Comparison of ENCODE assay signal across 19 cellular contexts in the genomic region with DNA sequence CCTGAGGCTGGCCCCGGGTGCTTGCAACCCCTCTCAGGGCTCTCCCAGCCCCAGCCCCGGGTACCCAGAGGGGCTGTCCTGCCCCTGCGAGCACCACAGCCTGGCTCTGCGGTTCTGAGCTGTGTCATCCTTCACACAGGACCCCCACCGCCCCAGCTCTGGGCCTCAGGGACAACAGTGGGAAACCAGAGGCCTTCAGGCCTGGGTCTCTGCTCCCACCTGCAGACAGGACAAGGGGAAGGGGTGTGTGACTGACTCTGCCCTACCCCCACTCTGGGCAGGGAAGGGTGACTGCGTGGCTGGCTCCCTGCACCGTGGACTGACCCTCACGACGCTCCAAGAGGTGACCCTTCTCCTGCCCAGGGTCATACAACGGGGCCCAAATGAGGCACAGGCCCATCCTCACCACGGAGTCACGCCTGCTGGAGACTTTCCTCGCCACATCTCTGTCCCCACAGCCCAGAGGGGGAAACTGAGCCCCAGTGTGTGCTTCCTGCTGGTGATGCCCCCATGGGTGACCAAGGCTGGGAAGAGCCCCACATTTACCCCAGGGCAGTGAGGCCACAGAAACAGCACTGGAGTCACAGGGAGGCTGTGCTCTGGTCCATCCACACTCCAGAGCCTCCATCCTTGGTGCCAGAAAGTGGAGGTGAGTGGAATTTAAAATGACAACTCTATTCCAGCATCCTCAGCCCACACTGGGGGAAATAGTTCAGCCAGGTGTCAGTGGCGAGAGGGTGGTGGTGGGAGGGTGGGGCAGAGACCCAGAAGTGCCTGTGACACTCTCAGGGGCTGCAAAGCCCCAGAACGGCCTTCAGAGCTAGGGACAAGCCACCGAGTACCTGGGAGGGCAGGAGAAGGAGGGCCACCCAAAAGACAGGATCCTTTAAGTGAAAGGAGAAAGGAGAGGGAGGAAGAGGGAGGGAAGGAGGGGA. TPM values are rescaled to one million over a fixed set of nuclear protein-coding genes. Genes with fewer than 3 reads are reported as not detected.
A peak's percentile ranks its signal among the peaks of the same experiment; 100 is the strongest.
DNase-seq lines count a peak whose midpoint lies in the region; ATAC-seq and TF ChIP-seq lines count a peak whose summit lies in the region.
"Had no signal": no experiment of that assay in that cellular context is flagged by ENCODE, and none has a peak within 500 bp of the region (broad histone marks: within the 10 kb centered on the region; RNA-seq: fewer than 3 reads in every experiment).

No MANE protein-coding gene starts in this region.

- BruUV-seq in mammary epithelial cell (replicated peaks; lab: Mats Ljungman, UMichigan): no TSS peak

- H4K20me1 ChIP-seq in mammary epithelial cell (ENCODE audit: insufficient read depth, low read length): no peaks in the 10 kb centered on the region

- peaks cover 18% of the 10 kb centered on the region for H3K4me1 ChIP-seq in mammary epithelial cell (ENCODE audit: insufficient read depth, low read length)
- H3K4me1 ChIP-seq in spleen: peaks cover 4 to 18% (median 11%) of the 10 kb centered on the region in 6 donors

- H3K27ac ChIP-seq in mammary epithelial cell (ENCODE audit: insufficient read depth, low read depth, low read length): no peak overlapping the region
- H3K27ac ChIP-seq in spleen: no peak overlapping the region
- H3K27ac ChIP-seq: 22Rv1 had no signal

- 85% methylated on average over 15 of the region's 16 CpGs for WGBS in mammary epithelial cell (ENCODE audit: low coverage, missing lambda C conversion rate)
- 81 to 90% (median 88%) methylated on average over 8 to 16 of the region's 16 CpGs for WGBS in spleen, 5 donors

- in situ Hi-C loops in mammary epithelial cell (cut with MboI; ENCODE audit: low sequenced_read_pairs in 2 of 2): no loop called here

- H3K9ac ChIP-seq in mammary epithelial cell (ENCODE audit: insufficient read depth, low read length): no peak overlapping the region

- H3K9me3 Mint-ChIP-seq in activated CD4-positive, alpha-beta T cell treated with anti-CD3 and anti-CD28 coated beads, Interleukin-2, amount 10 ng/mL, durations not matched to agents 7 days and 5 days: no peaks in the 10 kb centered on the region
- H3K9me3 Mint-ChIP-seq: activated naive CD8-positive, alpha-beta T cell treated with anti-CD3 and anti-CD28 coated beads for 36 hours; CD8-positive, alpha-beta memory T cell had no signal

- intact Hi-C loops in mammary epithelial cell (cut with micrococcal nuclease): no loop called here
- intact Hi-C loops in spleen (cut with DNase I; ENCODE audit: low total_unique reads): no loop called here

- peak overlapping the region; percentile 3 for H2AFZ ChIP-seq in mammary epithelial cell (ENCODE audit: low read depth, low read length)

- TF ChIP-seq CTCF in mammary epithelial cell (conservative IDR thresholded peaks at IDR 0.05 in 1 of 2, IDR thresholded peaks at IDR 0.05 in 1 of 2; ENCODE audit: extremely low read depth in 1 of 2, insufficient read depth in 1 of 2, low read depth in 1 of 2, low read length in 2 of 2): no peak
- no peak for TF ChIP-seq CTCF in spleen (IDR thresholded peaks at IDR 0.05 in 8 of 11, conservative IDR thresholded peaks at IDR 0.05 in 3 of 11)

- H3K36me3 ChIP-seq in mammary epithelial cell (ENCODE audit: insufficient read depth, low read length) (no peaks in the 10 kb centered on the region), spleen (no peaks in the 10 kb centered on the region)
- H3K36me3 ChIP-seq: tibial nerve had no signal

- H3K9me3 ChIP-seq in mammary epithelial cell (replicated peaks; ENCODE audit: insufficient read depth, low read length): no peaks in the 10 kb centered on the region
- H3K9me3 ChIP-seq in spleen: peaks cover 0 to 11% (median 5%) of the 10 kb centered on the region in 8 donors

- H3K36me3 Mint-ChIP-seq in activated CD4-positive, alpha-beta T cell treated with anti-CD3 and anti-CD28 coated beads, Interleukin-2, amount 10 ng/mL, durations not matched to agents 7 days and 5 days (ENCODE audit: low read depth): no peaks in the 10 kb centered on the region
- H3K36me3 Mint-ChIP-seq: activated naive CD8-positive, alpha-beta T cell treated with anti-CD3 and anti-CD28 coated beads for 36 hours; CD8-positive, alpha-beta memory T cell had no signal

- CTCF ChIA-PET in activated CD4-positive, alpha-beta T cell treated with anti-CD3 and anti-CD28 coated beads, Interleukin-2, amount 10 ng/mL, durations not matched to agents 7 days and 5 days (lab: Charles Lee): no interaction called here
- CTCF ChIA-PET in mammary epithelial cell (lab: Charles Lee; ENCODE audit: low non-redundant PET): no interaction called here

- peaks cover 32% of the 10 kb centered on the region for H3K27me3 Mint-ChIP-seq in activated CD4-positive, alpha-beta T cell treated with anti-CD3 and anti-CD28 coated beads, Interleukin-2, amount 10 ng/mL, durations not matched to agents 7 days and 5 days

- POLR2A ChIA-PET in activated CD4-positive, alpha-beta T cell treated with anti-CD3 and anti-CD28 coated beads, Interleukin-2, amount 10 ng/mL, durations not matched to agents 7 days and 5 days (lab: Charles Lee): no interaction called here

- no peak for ATAC-seq in left lobe of liver
- no peak for ATAC-seq in HG03354 (IDR thresholded peaks at IDR 0.05; ENCODE audit: poor library complexity, severe bottlenecking, unreplicated experiment)
- ATAC-seq: stimulated activated naive CD8-positive, alpha-beta T cell treated with anti-CD3 and anti-CD28 coated beads, Interleukin-15, Interleukin-2, amounts not matched to agents 100 U/mL and 50 U/mL, for 24 hours had no signal

- no peak overlapping the region for H3K4me3 Mint-ChIP-seq in activated CD4-positive, alpha-beta T cell treated with anti-CD3 and anti-CD28 coated beads, Interleukin-2, amount 10 ng/mL, durations not matched to agents 7 days and 5 days
- H3K4me3 Mint-ChIP-seq: activated naive CD8-positive, alpha-beta T cell treated with anti-CD3 and anti-CD28 coated beads for 36 hours had no signal

- H3K4me2 ChIP-seq in mammary epithelial cell (ENCODE audit: insufficient read depth, low read depth, low read length): no peak overlapping the region

- H3K79me2 ChIP-seq in mammary epithelial cell (ENCODE audit: insufficient read depth, low read length): no peaks in the 10 kb centered on the region

- no peak overlapping the region for H3K4me3 ChIP-seq in mammary epithelial cell (replicated peaks in 1 of 3; ENCODE audit: insufficient read depth in 1 of 3, low read depth in 2 of 3, low read length in 3 of 3)
- H3K4me3 ChIP-seq in spleen: no peak overlapping the region
- H3K4me3 ChIP-seq: tibial nerve had no signal

- H3K27ac Mint-ChIP-seq in activated CD4-positive, alpha-beta T cell treated with anti-CD3 and anti-CD28 coated beads, Interleukin-2, amount 10 ng/mL, durations not matched to agents 7 days and 5 days: no peak overlapping the region
- H3K27ac Mint-ChIP-seq: activated naive CD8-positive, alpha-beta T cell treated with anti-CD3 and anti-CD28 coated beads for 36 hours had no signal

- peaks cover 3% of the 10 kb centered on the region for H3K4me1 Mint-ChIP-seq in activated CD4-positive, alpha-beta T cell treated with anti-CD3 and anti-CD28 coated beads, Interleukin-2, amount 10 ng/mL, durations not matched to agents 7 days and 5 days

- DNase-seq in activated CD4-positive, alpha-beta T cell treated with anti-CD3 and anti-CD28 coated beads, Interleukin-2, amount 10 ng/mL, durations not matched to agents 7 days and 5 days: peak; percentile 1
- DNase-seq in activated CD4-positive, alpha-beta T cell treated with anti-CD3 and anti-CD28 coated beads, Interleukin-2, amount 50 U/mL, for 1 hour: no peak
- DNase-seq in mammary epithelial cell: no peak
- peak; percentile 28 for DNase-seq in left lobe of liver (ENCODE audit: low spot score)
- peak; percentile 64 for DNase-seq in spleen
- no peak for DNase-seq in DMS53 treated with DMSO at 0.1 percent for 48 hours (lab: John Stamatoyannopoulos, UW; ENCODE audit: unreplicated experiment)
- DNase-seq in NCI-H345 (lab: John Stamatoyannopoulos, UW): no peak
- DNase-seq: activated CD4-positive, CD25-positive, alpha-beta regulatory T cell; activated naive CD8-positive, alpha-beta T cell treated with anti-CD3 and anti-CD28 coated beads for 36 hours; KG1; NCI-H1694; NCI-H774; stimulated activated CD4-positive, alpha-beta T cell treated with anti-CD3 and anti-CD28 coated beads, Interleukin-4, amount 100 ng/mL, for 1 hour; stimulated activated naive CD8-positive, alpha-beta T cell treated with anti-CD3 and anti-CD28 coated beads, Interleukin-15, Interleukin-2, amounts not matched to agents 100 U/mL and 50 U/mL, for 24 hours; T1000 had no signal

- no peak for TF ChIP-seq POLR2A in spleen (IDR thresholded peaks at IDR 0.05)

- H3K27me3 ChIP-seq in mammary epithelial cell (ENCODE audit: insufficient read depth, low read length): no peaks in the 10 kb centered on the region
- peaks cover 0 to 26% (median 12%) of the 10 kb centered on the region in 7 donors for H3K27me3 ChIP-seq in spleen (replicated peaks in 1 of 7)

- dilution Hi-C loops in mammary epithelial cell (cut with HindIII; ENCODE audit: low sequenced_read_pairs): loop anchor here (10.0 kb wide), 1 partner anchor 67 kb away; no protein-coding TSS in a partner anchor

RNA-seq across cellular contexts. Expression of gene CAMK2B, which starts 13.6 kb away (rescaled TPM):
- not detected for total RNA-seq in activated CD4-positive, alpha-beta T cell treated with anti-CD3 and anti-CD28 coated beads, Interleukin-2, amount 10 ng/mL, durations not matched to agents 7 days and 5 days
- total RNA-seq in mammary epithelial cell (under 1 TPM; 0.33 to 0.64 TPM), left lobe of liver (5.0 TPM), spleen (1 to 10 TPM in 1 of 7 donors, under 1 TPM in 4, not detected in 2; 0.20 to 2.9 (median 0.29) TPM)
- polyA plus RNA-seq in mammary epithelial cell (4.9 TPM), spleen (1 to 10 TPM in 1 of 3 donors, under 1 TPM in 2; 0.57 to 1.1 (median 0.65) TPM)
- 4.2 TPM for polyA minus RNA-seq in mammary epithelial cell
- polyA plus RNA-seq: CD8-positive, alpha-beta memory T cell had no signal

Comparison
In these comparisons a context has a peak if more than half of its experiments do, and no peak if none do; other contexts are left out.
1. DNase-seq: peak in activated CD4-positive, alpha-beta T cell treated with anti-CD3 and anti-CD28 coated beads, Interleukin-2, amount 10 ng/mL, durations not matched to agents 7 days and 5 days (single experiment), left lobe of liver (single experiment) and spleen (single experiment); none in activated CD4-positive, alpha-beta T cell treated with anti-CD3 and anti-CD28 coated beads, Interleukin-2, amount 50 U/mL, for 1 hour (single experiment), mammary epithelial cell (single experiment), DMS53 treated with DMSO at 0.1 percent for 48 hours (single experiment) and NCI-H345 (single experiment).